ENCODE assay signal across 9 cellular contexts in genomic region chr11:63635762-63636465, GRCh38. TPM values are rescaled to one million over a fixed set of nuclear protein-coding genes. Genes with fewer than 3 reads are reported as not detected.
DNase-seq lines count a peak whose midpoint lies in the region; ATAC-seq and TF ChIP-seq lines count a peak whose summit lies in the region.
"Had no signal": no experiment of that assay in that cellular context is flagged by ENCODE, and none has a peak within 500 bp of the region (broad histone marks: within the 10 kb centered on the region; RNA-seq: fewer than 3 reads in every experiment).

No MANE protein-coding gene starts in this region.

- H3K4me3 Mint-ChIP-seq in WTC11 = no peak overlapping the region

- H3K4me3 ChIP-seq in mammary epithelial cell (replicated peaks in 1 of 3; ENCODE audit: insufficient read depth in 1 of 3, low read depth in 2 of 3, low read length in 3 of 3) (no peak overlapping the region), kidney epithelial cell (ENCODE audit: low read depth, low read length) (no peak overlapping the region)
- H3K4me3 ChIP-seq: BLaER1 treated with 17β-estradiol and CSF1 and Interleukin-3, amounts not matched to agents 10 nM and 100 nM had no signal

- intact Hi-C loops in mammary epithelial cell (cut with micrococcal nuclease) = loop anchor here (1.0 kb wide), 2 partner anchors 43 to 158 kb away; no protein-coding TSS in a partner anchor

- H3K9me3 ChIP-seq in mammary epithelial cell (replicated peaks; ENCODE audit: insufficient read depth, low read length) = no peaks in the 10 kb centered on the region
- H3K9me3 ChIP-seq: BLaER1 treated with 17β-estradiol and CSF1 and Interleukin-3, amounts not matched to agents 10 nM and 100 nM had no signal

- H3K9me3 Mint-ChIP-seq in WTC11 = no peaks in the 10 kb centered on the region

- peaks cover 8% of the 10 kb centered on the region for H3K79me2 ChIP-seq in mammary epithelial cell (ENCODE audit: insufficient read depth, low read length)

- no peaks in the 10 kb centered on the region for H3K4me1 ChIP-seq in mammary epithelial cell (ENCODE audit: insufficient read depth, low read length)

- H3K36me3 Mint-ChIP-seq in WTC11 = peaks cover 48% of the 10 kb centered on the region

- DNase-seq in NCI-H1092 treated with DMSO at 0.1 percent for 48 hours (lab: John Stamatoyannopoulos, UW) (peak; percentile 33), NCI-H1092 (lab: John Stamatoyannopoulos, UW) (no peak), NCI-H1694 (lab: John Stamatoyannopoulos, UW) (peak; percentile 50), WTC11 (ENCODE audit: low spot score) (peak; percentile 82), mammary epithelial cell (peak; percentile 37), kidney epithelial cell (ENCODE audit: low read depth) (no peak)
- peak; percentile 72 to 73 for DNase-seq in stimulated activated CD4-positive, alpha-beta T cell treated with anti-CD3 and anti-CD28 coated beads, Interleukin-2, amount 100 ng/mL, for 24 hours

- ATAC-seq in WTC11 (peak; percentile 96), HG02981 (IDR thresholded peaks at IDR 0.05; ENCODE audit: unreplicated experiment) (no peak)

- no peak overlapping the region for H3K4me2 ChIP-seq in mammary epithelial cell (ENCODE audit: insufficient read depth, low read depth, low read length)
- H3K4me2 ChIP-seq: BLaER1 treated with 17β-estradiol and CSF1 and Interleukin-3, amounts not matched to agents 10 nM and 100 nM had no signal

- H3K27ac ChIP-seq in mammary epithelial cell (ENCODE audit: insufficient read depth, low read depth, low read length) = no peak overlapping the region
- H3K27ac ChIP-seq: BLaER1 treated with 17β-estradiol and CSF1 and Interleukin-3, amounts not matched to agents 10 nM and 100 nM had no signal

- H3K4me1 Mint-ChIP-seq in WTC11 = peaks cover 4% of the 10 kb centered on the region

- no peak overlapping the region for H2AFZ ChIP-seq in mammary epithelial cell (ENCODE audit: low read depth, low read length)

- POLR2A ChIA-PET in WTC11 (lab: Charles Lee) = no interaction called here

- no peak overlapping the region for H3K9ac ChIP-seq in mammary epithelial cell (ENCODE audit: insufficient read depth, low read length)
- H3K9ac ChIP-seq: BLaER1 treated with 17β-estradiol and CSF1 and Interleukin-3, amounts not matched to agents 10 nM and 100 nM had no signal

- WGBS in mammary epithelial cell (ENCODE audit: low coverage, missing lambda C conversion rate) = 48% methylated on average over 10 of the region's 10 CpGs

- TF ChIP-seq CTCF in WTC11 (IDR thresholded peaks at IDR 0.05) = peak; percentile 69
- TF ChIP-seq CTCF in mammary epithelial cell (conservative IDR thresholded peaks at IDR 0.05 in 1 of 2, IDR thresholded peaks at IDR 0.05 in 1 of 2; ENCODE audit: extremely low read depth in 1 of 2, insufficient read depth in 1 of 2, low read depth in 1 of 2, low read length in 2 of 2) = peak; percentile 62 to 79
- TF ChIP-seq CTCF in kidney epithelial cell (IDR thresholded peaks at IDR 0.05; ENCODE audit: insufficient read depth, low read length, poor library complexity, severe bottlenecking) = peak; percentile 87

- no TSS peak for BruUV-seq in mammary epithelial cell (replicated peaks; lab: Mats Ljungman, UMichigan)

- peak overlapping the region; percentile 2; the same call in 1 of the 2 replicates for H3K27ac Mint-ChIP-seq in WTC11

- in situ Hi-C loops in mammary epithelial cell (cut with MboI; ENCODE audit: low sequenced_read_pairs in 2 of 2) = loop anchor here (5.0 kb wide), 2 partner anchors 154 to 159 kb away; no protein-coding TSS in a partner anchor

- H3K27me3 ChIP-seq in mammary epithelial cell (ENCODE audit: insufficient read depth, low read length) = no peaks in the 10 kb centered on the region
- no peaks in the 10 kb centered on the region for H3K27me3 ChIP-seq in kidney epithelial cell (ENCODE audit: control insufficient read depth, insufficient read depth, low read length)
- H3K27me3 ChIP-seq: BLaER1 treated with 17β-estradiol and CSF1 and Interleukin-3, amounts not matched to agents 10 nM and 100 nM had no signal

- no peaks in the 10 kb centered on the region for H4K20me1 ChIP-seq in mammary epithelial cell (ENCODE audit: insufficient read depth, low read length)

- no peaks in the 10 kb centered on the region for H3K27me3 Mint-ChIP-seq in WTC11 (ENCODE audit: low read depth)

- H3K36me3 ChIP-seq in mammary epithelial cell (ENCODE audit: insufficient read depth, low read length) (peaks cover 36% of the 10 kb centered on the region), kidney epithelial cell (ENCODE audit: control insufficient read depth, insufficient read depth, low read length) (no peaks in the 10 kb centered on the region)

- CTCF ChIA-PET in WTC11 (lab: Charles Lee) = interaction anchor here (0.6 to 4.5 kb wide), 15 partner anchors 13 to 600 kb away, joined by 3 to 61 read pairs (median 4); partner anchors contain the start of genes PLAAT4 and PLAAT5
- CTCF ChIA-PET in mammary epithelial cell (lab: Charles Lee; ENCODE audit: low non-redundant PET) = no interaction called here

- dilution Hi-C loops in mammary epithelial cell (cut with HindIII; ENCODE audit: low sequenced_read_pairs) = no loop called here

TF ChIP-seq in WTC11, 78 proteins besides CTCF, POLR2A, EP300 and RAD21:
- TF ChIP-seq PRRX2 (CRISPR knock-in tag; IDR thresholded peaks at IDR 0.05) (no peak), ZBTB21 (CRISPR knock-in tag; IDR thresholded peaks at IDR 0.05; ENCODE audit: borderline replicate concordance) (no peak), PRDM15 (CRISPR knock-in tag; IDR thresholded peaks at IDR 0.05) (no peak), ESRRA (CRISPR knock-in tag; IDR thresholded peaks at IDR 0.05; ENCODE audit: borderline replicate concordance) (no peak)

RNA-seq across cellular contexts. Expression of gene PLAAT3, which starts 21.7 kb away (rescaled TPM):
- 143 to 160 TPM (median 146 TPM) in 3 replicates for total RNA-seq in WTC11 (2021)
- total RNA-seq in mammary epithelial cell = 1 to 10 TPM; 2.7 to 6.3 TPM
- 2.1 TPM for polyA plus RNA-seq in mammary epithelial cell
- 13.1 TPM for polyA minus RNA-seq in mammary epithelial cell
- total RNA-seq in kidney epithelial cell = 81.0 and 85.7 TPM in 2 replicates

RNA-seq across cellular contexts. Expression of gene ATL3, which starts 35.3 kb away (rescaled TPM):
- total RNA-seq in WTC11 (2021) = 28.8 to 32.8 TPM (median 32.1 TPM) in 3 replicates
- 100 to 1,000 TPM in 1 of 2 donors, 10 to 100 TPM in 1; 63.7 to 163 TPM for total RNA-seq in mammary epithelial cell
- polyA plus RNA-seq in mammary epithelial cell = 38.3 TPM
- 82.5 TPM for polyA minus RNA-seq in mammary epithelial cell
- 42.6 and 42.7 TPM in 2 replicates for total RNA-seq in kidney epithelial cell

RNA-seq across cellular contexts. Expression of gene RTN3, which starts 45.4 kb away (rescaled TPM):
- total RNA-seq in WTC11 (2021) = 156 to 167 TPM (median 159 TPM) in 3 replicates
- 10 to 100 TPM; 39.5 to 58.5 TPM for total RNA-seq in mammary epithelial cell
- 53.5 TPM for polyA plus RNA-seq in mammary epithelial cell
- 76.7 TPM for polyA minus RNA-seq in mammary epithelial cell
- total RNA-seq in kidney epithelial cell = 102 and 107 TPM in 2 replicates

Comparison
In these comparisons a context has a peak if more than half of its experiments do, and no peak if none do; other contexts are left out.
1. DNase-seq: peak in NCI-H1092 treated with DMSO at 0.1 percent for 48 hours (single experiment), NCI-H1694 (single experiment), WTC11 (single experiment), mammary epithelial cell (single experiment) and stimulated activated CD4-positive, alpha-beta T cell treated with anti-CD3 and anti-CD28 coated beads, Interleukin-2, amount 100 ng/mL, for 24 hours (2 of 2); none in NCI-H1092 (single experiment) and kidney epithelial cell (single experiment).
2. RNA of gene PLAAT3, which starts 21.7 kb away (total RNA-seq): 143 to 160 TPM in WTC11 and 81.0 to 85.7 TPM in kidney epithelial cell; 2.7 to 6.3 TPM in mammary epithelial cell; every median in the first group is over 10 times any median in the second.
3. Peak in every context shown above with its lines, with median percentiles within 50 percentile points of each other: CTCF ChIP-seq.